ENCODE assay signal across 8 cellular contexts in the genomic region with DNA sequence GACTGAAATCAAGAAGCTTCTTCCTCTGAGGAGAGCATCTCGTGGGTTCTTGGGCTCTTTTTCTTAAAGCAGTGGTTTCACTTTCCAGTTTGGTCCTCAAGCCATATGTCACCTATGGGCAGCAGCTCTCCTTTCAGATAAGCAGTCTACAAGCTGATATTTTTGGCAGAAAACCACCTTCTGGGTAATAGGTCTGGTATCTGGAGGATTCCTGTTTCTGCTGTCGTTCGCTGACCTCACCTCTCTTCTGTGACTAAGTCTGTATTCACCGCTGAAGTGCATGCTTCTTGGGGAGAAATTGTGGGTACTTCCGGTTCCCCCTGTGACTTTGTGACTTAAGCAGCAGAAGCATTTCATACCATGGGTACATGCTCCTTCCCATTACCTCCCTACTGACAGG.
A peak's percentile ranks its signal among the peaks of the same experiment; 100 is the strongest.
DNase-seq lines count a peak whose midpoint lies in the region; ATAC-seq and TF ChIP-seq lines count a peak whose summit lies in the region.

No MANE protein-coding gene starts in this region.

- DNase-seq in CD4-positive, alpha-beta T cell: no peak
- DNase-seq in astrocyte of the cerebellum (ENCODE audit: low read depth) (peak; percentile 66), skeletal muscle cell (ENCODE audit: low read depth) (peak; percentile 62), NCI-H1092 (lab: John Stamatoyannopoulos, UW) (no peak), posterior cingulate gyrus (no peak)
- DNase-seq in activated CD8-positive, alpha-beta memory T cell treated with anti-CD3 and anti-CD28 coated beads, Interleukin-2, amount 50 U/mL, for 4 hours: no peak

- H3K36me3 Mint-ChIP-seq in CD4-positive, alpha-beta T cell (ENCODE audit: low read depth): no peaks in the 10 kb centered on the region

- no peak overlapping the region for H3K27ac ChIP-seq in CD4-positive, alpha-beta T cell (ENCODE audit: low read depth, low read length)

- POLR2A ChIA-PET in CD4-positive, alpha-beta T cell (lab: Charles Lee): no interaction called here

- no peaks in the 10 kb centered on the region for H3K27me3 Mint-ChIP-seq in CD4-positive, alpha-beta T cell

- no peak for ATAC-seq in CD4-positive, alpha-beta T cell (ENCODE audit: poor library complexity)
- peak; percentile 81 for ATAC-seq in GM19438 (IDR thresholded peaks at IDR 0.05; ENCODE audit: low read depth, unreplicated experiment)
- peak; percentile 82 for ATAC-seq in HG03442 (IDR thresholded peaks at IDR 0.05; ENCODE audit: unreplicated experiment)

- intact Hi-C loops in CD4-positive, alpha-beta T cell (cut with DNase I, micrococcal nuclease): no loop called here
- intact Hi-C loops in posterior cingulate gyrus (cut with DNase I): no loop called here

- H3K4me1 Mint-ChIP-seq in CD4-positive, alpha-beta T cell (ENCODE audit: low read depth): peaks cover 8% of the 10 kb centered on the region

- in situ Hi-C loops in astrocyte of the cerebellum (cut with HindIII; ENCODE audit: low sequenced_read_pairs): loop anchor here (5.0 kb wide), 1 partner anchor 36 kb away; no protein-coding TSS in a partner anchor

- no peak overlapping the region for H3K27ac Mint-ChIP-seq in CD4-positive, alpha-beta T cell

- H3K27me3 ChIP-seq in CD4-positive, alpha-beta T cell (ENCODE audit: control insufficient read depth, insufficient read depth, low read length): no peaks in the 10 kb centered on the region

- no peak overlapping the region for H3K4me3 ChIP-seq in astrocyte of the cerebellum (ENCODE audit: low read depth, low read length)
- H3K4me3 ChIP-seq in skeletal muscle cell (ENCODE audit: low read depth, low read length): no peak overlapping the region

- CTCF ChIA-PET in CD4-positive, alpha-beta T cell (lab: Charles Lee): no interaction called here

- peak overlapping the region; percentile 37 for H3K4me3 Mint-ChIP-seq in CD4-positive, alpha-beta T cell

- TF ChIP-seq CTCF in CD4-positive, alpha-beta T cell (IDR thresholded peaks at IDR 0.05): no peak
- TF ChIP-seq CTCF in astrocyte of the cerebellum (IDR thresholded peaks at IDR 0.05; ENCODE audit: low read depth, low read length, missing control alignments): no peak

- no peaks in the 10 kb centered on the region for H3K9me3 Mint-ChIP-seq in CD4-positive, alpha-beta T cell

- H3K9me3 ChIP-seq in CD4-positive, alpha-beta T cell (ENCODE audit: control insufficient read depth, low read length): no peaks in the 10 kb centered on the region

Comparison
In these comparisons a context has a peak if more than half of its experiments do, and no peak if none do; other contexts are left out.
1. DNase-seq: peak in astrocyte of the cerebellum (single experiment) and skeletal muscle cell (single experiment); none in CD4-positive, alpha-beta T cell (0 of 10), NCI-H1092 (single experiment), posterior cingulate gyrus (0 of 10) and activated CD8-positive, alpha-beta memory T cell treated with anti-CD3 and anti-CD28 coated beads, Interleukin-2, amount 50 U/mL, for 4 hours (single experiment).